Comparison of ENCODE assay signal across 8 cellular contexts in the genomic region with DNA sequence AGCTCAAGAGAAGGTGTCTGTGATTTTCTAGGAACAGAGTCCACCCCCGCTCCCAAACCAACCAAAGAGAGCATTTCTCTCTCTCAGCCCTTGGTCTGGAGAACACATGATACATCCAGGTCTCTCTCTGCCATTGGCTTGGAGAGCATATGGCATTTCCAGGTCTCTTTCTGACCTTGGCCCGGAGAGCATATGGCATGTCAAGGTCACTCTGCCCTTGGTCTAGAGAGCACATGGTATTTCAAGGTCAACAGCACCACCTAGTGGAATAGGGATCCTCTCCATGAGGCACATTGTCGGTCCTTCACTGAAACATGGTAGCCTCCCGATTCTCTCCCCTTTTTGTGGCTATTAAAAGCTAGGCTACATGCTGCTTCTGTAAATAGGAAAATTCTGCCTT.
DNase-seq lines count a peak whose midpoint lies in the region; ATAC-seq and TF ChIP-seq lines count a peak whose summit lies in the region.

No MANE protein-coding gene starts in this region.

- no peaks in the 10 kb centered on the region for H3K79me2 ChIP-seq in SU-DHL-6 (ENCODE audit: insufficient read depth, low read length)

- no peak overlapping the region for H3K27ac ChIP-seq in SU-DHL-6 (ENCODE audit: low read depth, low read length)

- peak; percentile 30 for TF ChIP-seq CTCF in SU-DHL-6 (IDR thresholded peaks at IDR 0.05; ENCODE audit: insufficient read depth, low read length, poor library complexity, severe bottlenecking)

- H4K20me1 ChIP-seq in SU-DHL-6 (ENCODE audit: low read depth, low read length): no peaks in the 10 kb centered on the region

- no peaks in the 10 kb centered on the region for H3K27me3 ChIP-seq in SU-DHL-6 (ENCODE audit: low read length)

- no peaks in the 10 kb centered on the region for H3K9me3 ChIP-seq in SU-DHL-6 (ENCODE audit: insufficient read depth, low read length)

- H3F3A ChIP-seq in SU-DHL-6 (ENCODE audit: insufficient read depth): no peaks in the 10 kb centered on the region

- H3K4me2 ChIP-seq in SU-DHL-6 (ENCODE audit: low read depth, low read length, poor library complexity, severe bottlenecking): no peak overlapping the region

- ATAC-seq in HG03342 (IDR thresholded peaks at IDR 0.05; ENCODE audit: unreplicated experiment) (peak; percentile 39), GM21390 (IDR thresholded peaks at IDR 0.05; ENCODE audit: unreplicated experiment) (no peak)

- H3K4me3 ChIP-seq in SU-DHL-6 (ENCODE audit: insufficient read depth, low read length, poor library complexity, severe bottlenecking): no peak overlapping the region

- H3K9ac ChIP-seq in SU-DHL-6 (ENCODE audit: low read length): no peak overlapping the region

- peak; percentile 25 to 64 for DNase-seq in NCI-H524 (lab: John Stamatoyannopoulos, UW)
- DNase-seq in NCI-H524 treated with DMSO at 0.1 percent for 48 hours (lab: John Stamatoyannopoulos, UW): no peak
- DNase-seq in midbrain (lab: John Stamatoyannopoulos, UW): peak; percentile 4
- DNase-seq in NK-92 treated with Interleukin-12 subunit alpha and Interleukin-12 subunit beta, amount 100 ng/mL, for 24 hours (lab: John Stamatoyannopoulos, UW): no peak
- DNase-seq in stimulated activated CD4-positive, alpha-beta T cell treated with anti-CD3 and anti-CD28 coated beads, Interleukin-4, amount 100 ng/mL, for 1 hour: no peak

- no peak overlapping the region for H2AFZ ChIP-seq in SU-DHL-6 (ENCODE audit: low read depth, low read length, severe bottlenecking)

- no peaks in the 10 kb centered on the region for H3K9me2 ChIP-seq in SU-DHL-6 (replicated peaks; ENCODE audit: insufficient read depth, low read length)

- no peaks in the 10 kb centered on the region for H3K36me3 ChIP-seq in SU-DHL-6 (ENCODE audit: low read length)

Comparison
In these comparisons a context has a peak if more than half of its experiments do, and no peak if none do; other contexts are left out.
1. DNase-seq: peak in NCI-H524 (2 of 2) and midbrain (single experiment); none in NCI-H524 treated with DMSO at 0.1 percent for 48 hours (single experiment), NK-92 treated with Interleukin-12 subunit alpha and Interleukin-12 subunit beta, amount 100 ng/mL, for 24 hours (single experiment) and stimulated activated CD4-positive, alpha-beta T cell treated with anti-CD3 and anti-CD28 coated beads, Interleukin-4, amount 100 ng/mL, for 1 hour (single experiment).